21 cellular contexts compared by ENCODE assay signal in the genomic region with DNA sequence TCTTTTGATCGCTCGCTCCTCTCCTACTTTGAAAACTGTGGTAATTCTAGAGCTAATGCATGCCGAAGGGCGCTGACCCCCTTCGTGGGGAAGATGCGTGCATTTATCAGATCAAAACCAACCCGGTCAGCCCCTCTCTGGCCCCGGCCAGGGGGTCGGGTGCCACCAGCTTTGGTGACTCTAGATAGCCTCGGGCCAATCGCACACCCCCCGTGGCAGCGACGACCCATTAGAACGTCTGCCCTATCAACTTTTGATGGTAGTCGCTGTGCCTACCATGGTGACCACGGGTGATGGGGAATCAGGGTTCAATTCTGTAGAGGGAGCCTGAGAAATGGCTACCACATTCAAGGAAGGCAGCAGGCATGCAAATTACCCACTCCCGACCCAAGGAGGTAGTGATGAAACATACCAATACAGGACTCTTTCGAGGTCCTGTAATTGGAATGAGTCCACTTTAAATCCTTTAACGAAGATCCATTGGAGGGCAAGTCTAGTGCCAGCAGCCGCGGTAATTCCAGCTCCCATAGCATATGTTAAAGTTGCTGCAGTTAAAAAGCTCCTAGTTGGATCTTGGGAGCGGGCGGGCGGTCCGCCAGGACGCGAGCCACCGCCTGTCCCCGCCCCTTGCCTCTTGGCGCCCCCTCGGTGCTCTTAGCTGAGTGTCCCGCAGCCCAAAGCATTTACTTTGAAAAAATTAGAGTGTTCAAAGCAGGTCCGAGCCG.
A peak's percentile ranks its signal among the peaks of the same experiment; 100 is the strongest.
DNase-seq lines count a peak whose midpoint lies in the region; ATAC-seq, FAIRE-seq and TF ChIP-seq lines count a peak whose summit lies in the region.
"Had no signal": no experiment of that assay in that cellular context is flagged by ENCODE, and none has a peak within 500 bp of the region (broad histone marks: within the 10 kb centered on the region; RNA-seq: fewer than 3 reads in every experiment).

No MANE protein-coding gene starts in this region.

- POLR2A ChIA-PET in SK-N-SH (lab: Yijun Ruan, JAX): no interaction called here
- POLR2A ChIA-PET in activated CD4-positive, alpha-beta T cell treated with anti-CD3 and anti-CD28 coated beads for 36 hours (lab: Charles Lee): no interaction called here

- DNase-seq in SK-N-SH (peak; percentile 20), astrocyte (ENCODE audit: low read depth) (no peak), left lobe of liver (ENCODE audit: low spot score) (peak; percentile 44), ureter (ENCODE audit: low spot score) (peak; percentile 35), DMS 273 (lab: John Stamatoyannopoulos, UW; ENCODE audit: unreplicated experiment) (no peak)
- no peak for DNase-seq in activated CD4-positive, alpha-beta T cell treated with anti-CD3 and anti-CD28 coated beads, Interleukin-2, amount 50 U/mL, for 48 hours
- DNase-seq in activated CD4-positive, alpha-beta T cell treated with anti-CD3 and anti-CD28 coated beads for 36 hours: no peak
- DNase-seq: BE2C; CD8-positive, alpha-beta T cell; DMS79 treated with DMSO at 0.1 percent for 48 hours; NCI-H1105 treated with DMSO at 0.1 percent for 48 hours; NCI-H1694 treated with DMSO at 0.1 percent for 48 hours; NCI-H69; RPMI8226; SJCRH30 had no signal

- intact Hi-C loops in activated CD4-positive, alpha-beta T cell treated with anti-CD3 and anti-CD28 coated beads for 36 hours (cut with DNase I, micrococcal nuclease): no loop called here

- peaks cover 3% of the 10 kb centered on the region for H3K36me3 Mint-ChIP-seq in astrocyte (ENCODE audit: low read depth, unreplicated experiment)
- H3K36me3 Mint-ChIP-seq in activated CD4-positive, alpha-beta T cell treated with anti-CD3 and anti-CD28 coated beads for 36 hours (ENCODE audit: low read depth): peaks cover 16% of the 10 kb centered on the region
- H3K36me3 Mint-ChIP-seq: IgD-negative memory B cell had no signal

- TF ChIP-seq RAD21 in SK-N-SH (IDR thresholded peaks at IDR 0.05; ENCODE audit: low read length): no peak

- H3K4me1 ChIP-seq in SK-N-SH (ENCODE audit: control insufficient read depth in 1 of 2, insufficient read depth in 2 of 2, low read depth in 1 of 2, low read length in 1 of 2) (no peaks in the 10 kb centered on the region), astrocyte (ENCODE audit: insufficient read depth, low read length) (no peaks in the 10 kb centered on the region)
- H3K4me1 ChIP-seq: BE2C, SJCRH30 had no signal

- H3K4me2 ChIP-seq in SK-N-SH (no peak overlapping the region), astrocyte (ENCODE audit: low read length) (no peak overlapping the region)

- no peaks in the 10 kb centered on the region for H3K27me3 Mint-ChIP-seq in astrocyte (ENCODE audit: low read depth, unreplicated experiment)
- no peaks in the 10 kb centered on the region for H3K27me3 Mint-ChIP-seq in activated CD4-positive, alpha-beta T cell treated with anti-CD3 and anti-CD28 coated beads for 36 hours
- H3K27me3 Mint-ChIP-seq: IgD-negative memory B cell had no signal

- H3K9me3 ChIP-seq in SK-N-SH (peaks cover 11% of the 10 kb centered on the region), astrocyte (ENCODE audit: insufficient read depth, low read depth, low read length) (peaks cover 23% of the 10 kb centered on the region)
- H3K9me3 ChIP-seq: BE2C, SJCRH30 had no signal

- H3K27ac ChIP-seq in SK-N-SH (ENCODE audit: low read depth in 2 of 2, low read length in 1 of 2) (no peak overlapping the region), astrocyte (ENCODE audit: low read depth, low read length) (no peak overlapping the region)
- H3K27ac ChIP-seq: 22Rv1, SJCRH30 had no signal

- no peaks in the 10 kb centered on the region for H3F3A ChIP-seq in SK-N-SH (replicated peaks; ENCODE audit: insufficient read depth)

- FAIRE-seq in astrocyte (lab: Jason Lieb, UNC): no peak
- FAIRE-seq: D721Med, GM12878, H54 had no signal

- H3K79me2 ChIP-seq in SK-N-SH (ENCODE audit: insufficient read depth): no peaks in the 10 kb centered on the region
- H3K79me2 ChIP-seq in astrocyte (ENCODE audit: insufficient read depth, low read length): no peaks in the 10 kb centered on the region

- peak overlapping the region; percentile 62 for H3K27ac Mint-ChIP-seq in astrocyte (ENCODE audit: unreplicated experiment)
- H3K27ac Mint-ChIP-seq in activated CD4-positive, alpha-beta T cell treated with anti-CD3 and anti-CD28 coated beads for 36 hours: no peak overlapping the region
- H3K27ac Mint-ChIP-seq: CD8-positive, alpha-beta T cell had no signal

- no peak for ATAC-seq in SK-N-SH treated with all-trans-retinoic acid at 6 μM for 48 hours
- no peak for ATAC-seq in left lobe of liver
- ATAC-seq in activated CD4-positive, alpha-beta T cell treated with anti-CD3 and anti-CD28 coated beads for 36 hours: no peak
- ATAC-seq: CD8-positive, alpha-beta T cell; GM12878 had no signal

- H3K4me1 Mint-ChIP-seq in astrocyte (ENCODE audit: low read depth, unreplicated experiment): no peaks in the 10 kb centered on the region
- H3K4me1 Mint-ChIP-seq in activated CD4-positive, alpha-beta T cell treated with anti-CD3 and anti-CD28 coated beads for 36 hours: no peaks in the 10 kb centered on the region
- H3K4me1 Mint-ChIP-seq: IgD-negative memory B cell had no signal

- CTCF ChIA-PET in SK-N-SH (lab: Yijun Ruan, JAX): no interaction called here
- CTCF ChIA-PET in activated CD4-positive, alpha-beta T cell treated with anti-CD3 and anti-CD28 coated beads for 36 hours (lab: Charles Lee): no interaction called here

- H3K4me3 ChIP-seq in SK-N-SH (ENCODE audit: low read depth in 2 of 2, low read length in 1 of 2): no peak overlapping the region; a peak in 1 of 4 replicates
- H3K4me3 ChIP-seq in astrocyte (ENCODE audit: insufficient read depth, low read depth, low read length): no peak overlapping the region
- H3K4me3 ChIP-seq: GM12878, SJCRH30 had no signal

- no peaks in the 10 kb centered on the region for H3K36me3 ChIP-seq in SK-N-SH (replicated peaks in 1 of 2; ENCODE audit: control insufficient read depth in 1 of 2, insufficient read depth in 2 of 2, low read length in 1 of 2)
- H3K36me3 ChIP-seq in astrocyte (ENCODE audit: insufficient read depth, low read length): no peaks in the 10 kb centered on the region
- H3K36me3 ChIP-seq: BE2C, SJCRH30 had no signal

- H3K9ac ChIP-seq in SK-N-SH (no peak overlapping the region), astrocyte (ENCODE audit: low read length) (no peak overlapping the region)

- H3K9me2 ChIP-seq in SK-N-SH: no peaks in the 10 kb centered on the region

- no peak overlapping the region for H2AFZ ChIP-seq in SK-N-SH (ENCODE audit: low read depth)
- H2AFZ ChIP-seq in astrocyte (ENCODE audit: low read depth, low read length): no peak overlapping the region

- H3K27me3 ChIP-seq in SK-N-SH (ENCODE audit: insufficient read depth) (no peaks in the 10 kb centered on the region), astrocyte (ENCODE audit: insufficient read depth, low read length) (no peaks in the 10 kb centered on the region)
- H3K27me3 ChIP-seq: BE2C, SJCRH30 had no signal

- TF ChIP-seq CTCF in SK-N-SH (IDR thresholded peaks at IDR 0.05): no peak
- TF ChIP-seq CTCF in astrocyte (IDR thresholded peaks at IDR 0.05; ENCODE audit: insufficient read depth, low read depth, low read length): no peak

- H3K4me3 Mint-ChIP-seq in astrocyte (ENCODE audit: unreplicated experiment): no peak overlapping the region
- H3K4me3 Mint-ChIP-seq in activated CD4-positive, alpha-beta T cell treated with anti-CD3 and anti-CD28 coated beads for 36 hours: no peak overlapping the region
- H3K4me3 Mint-ChIP-seq: CD8-positive, alpha-beta T cell; IgD-negative memory B cell had no signal

- H4K20me1 ChIP-seq in SK-N-SH (ENCODE audit: insufficient read depth): no peaks in the 10 kb centered on the region
- no peaks in the 10 kb centered on the region for H4K20me1 ChIP-seq in astrocyte (ENCODE audit: insufficient read depth, low read length)

- peaks cover 25% of the 10 kb centered on the region for H3K9me3 Mint-ChIP-seq in astrocyte (ENCODE audit: unreplicated experiment)
- peaks cover 29% of the 10 kb centered on the region for H3K9me3 Mint-ChIP-seq in activated CD4-positive, alpha-beta T cell treated with anti-CD3 and anti-CD28 coated beads for 36 hours (ENCODE audit: low read depth)

- TF ChIP-seq EP300 in SK-N-SH (IDR thresholded peaks at IDR 0.05; ENCODE audit: borderline replicate concordance in 1 of 2, low read depth in 1 of 2, low read length in 1 of 2): no peak

- 30% methylated on average over 29 of the region's 35 CpGs for WGBS in SK-N-SH (ENCODE audit: low lambda C conversion rate)

TF ChIP-seq in SK-N-SH, 30 proteins besides CTCF, POLR2A, EP300 and RAD21:
- no peak for TF ChIP-seq EZH2phosphoT487 (IDR thresholded peaks at IDR 0.05; ENCODE audit: borderline replicate concordance, low read depth)
- TF ChIP-seq TAF1 (IDR thresholded peaks at IDR 0.05; ENCODE audit: borderline replicate concordance, low read depth, low read length): no peak
- TF ChIP-seq, protein P1, sequence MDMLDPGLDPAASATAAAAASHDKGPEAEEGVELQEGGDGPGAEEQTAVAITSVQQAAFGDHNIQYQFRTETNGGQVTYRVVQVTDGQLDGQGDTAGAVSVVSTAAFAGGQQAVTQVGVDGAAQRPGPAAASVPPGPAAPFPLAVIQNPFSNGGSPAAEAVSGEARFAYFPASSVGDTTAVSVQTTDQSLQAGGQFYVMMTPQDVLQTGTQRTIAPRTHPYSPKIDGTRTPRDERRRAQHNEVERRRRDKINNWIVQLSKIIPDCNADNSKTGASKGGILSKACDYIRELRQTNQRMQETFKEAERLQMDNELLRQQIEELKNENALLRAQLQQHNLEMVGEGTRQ (IDR thresholded peaks at IDR 0.05; ENCODE audit: borderline replicate concordance, low read depth, low read length): no peak
- TF ChIP-seq RCOR1 (IDR thresholded peaks at IDR 0.05; ENCODE audit: low read length): no peak
- no peak for TF ChIP-seq RXRA (IDR thresholded peaks at IDR 0.05; ENCODE audit: borderline replicate concordance, low read depth)

TF ChIP-seq in SK-N-SH treated with all-trans-retinoic acid at 6 μM for 48 hours, 23 proteins besides CTCF, POLR2A, EP300 and RAD21:
- TF ChIP-seq ZFP30 (CRISPR knock-in tag; IDR thresholded peaks at IDR 0.05) (no peak), ZFP3 (CRISPR knock-in tag; IDR thresholded peaks at IDR 0.05) (no peak), ESRRG (CRISPR knock-in tag; IDR thresholded peaks at IDR 0.05) (no peak), ISL1 (CRISPR knock-in tag; IDR thresholded peaks at IDR 0.05) (no peak), ZC3H10 (CRISPR knock-in tag; IDR thresholded peaks at IDR 0.05) (no peak), OSR1 (CRISPR knock-in tag; IDR thresholded peaks at IDR 0.05) (no peak), ZNF565 (CRISPR knock-in tag; conservative IDR thresholded peaks at IDR 0.05; ENCODE audit: low read depth) (no peak)

Comparison
In these comparisons a context has a peak if more than half of its experiments do, and no peak if none do; other contexts are left out.
1. DNase-seq: peak in SK-N-SH (single experiment), left lobe of liver (single experiment) and ureter (single experiment); none in astrocyte (single experiment), activated CD4-positive, alpha-beta T cell treated with anti-CD3 and anti-CD28 coated beads, Interleukin-2, amount 50 U/mL, for 48 hours (0 of 2), activated CD4-positive, alpha-beta T cell treated with anti-CD3 and anti-CD28 coated beads for 36 hours (single experiment) and DMS 273 (single experiment).